9 cellular contexts compared by ENCODE assay signal in the genomic region with DNA sequence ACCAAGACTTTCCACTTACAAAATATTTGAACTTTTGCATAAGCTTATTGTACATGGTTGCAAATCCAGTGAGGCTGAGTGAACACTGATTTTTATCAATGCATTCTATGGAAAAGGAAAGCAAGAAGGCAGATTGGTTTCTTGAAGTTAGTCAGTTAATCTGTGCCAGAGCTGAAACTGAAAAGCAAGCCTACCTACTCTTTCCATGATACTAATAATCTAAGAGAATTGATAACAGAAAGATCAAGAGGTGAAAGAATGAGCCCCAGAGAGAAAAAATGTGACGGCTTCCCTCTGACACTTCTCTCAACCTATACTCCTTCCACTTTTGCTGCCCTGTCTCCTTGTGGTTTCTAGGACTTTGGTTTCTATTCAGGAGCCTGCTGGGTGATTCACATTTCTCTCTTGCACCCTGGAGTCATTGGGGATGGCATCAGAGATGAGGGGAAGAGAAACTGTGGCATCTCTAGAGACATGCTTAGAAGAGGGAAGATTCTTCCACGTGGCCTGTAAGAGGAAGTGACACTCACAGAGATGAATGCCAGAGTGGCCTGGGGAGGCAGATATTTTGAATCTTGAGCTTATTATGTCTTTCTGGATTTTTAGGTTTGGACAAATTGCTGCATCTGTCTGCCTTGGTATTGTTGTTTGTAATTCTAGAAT.
DNase-seq lines count a peak whose midpoint lies in the region; ATAC-seq and TF ChIP-seq lines count a peak whose summit lies in the region.
"Had no signal": no experiment of that assay in that cellular context is flagged by ENCODE, and none has a peak within 500 bp of the region (broad histone marks: within the 10 kb centered on the region; RNA-seq: fewer than 3 reads in every experiment).

No MANE protein-coding gene starts in this region.

- peak; percentile 85 for ATAC-seq in GM21367 (IDR thresholded peaks at IDR 0.05; ENCODE audit: unreplicated experiment)
- ATAC-seq in HG03103 (IDR thresholded peaks at IDR 0.05; ENCODE audit: low read depth, unreplicated experiment) = peak; percentile 93
- ATAC-seq in left ventricle myocardium superior = no peak
- ATAC-seq in CD4-positive, alpha-beta T cell (ENCODE audit: poor library complexity) = no peak
- ATAC-seq in left lobe of liver = no peak

- TF ChIP-seq CTCF in CD4-positive, alpha-beta T cell (IDR thresholded peaks at IDR 0.05) = no peak

- no peaks in the 10 kb centered on the region for H3K27me3 Mint-ChIP-seq in CD4-positive, alpha-beta T cell
- H3K27me3 Mint-ChIP-seq: B cell had no signal

- H3K4me3 Mint-ChIP-seq in CD4-positive, alpha-beta T cell = no peak overlapping the region
- H3K4me3 Mint-ChIP-seq: B cell had no signal

- DNase-seq in EL (peak; percentile 33), SIG-M5 (lab: John Stamatoyannopoulos, UW) (peak; percentile 9), left ventricle myocardium superior (no peak), DMS 273 treated with DMSO at 0.1 percent for 48 hours (lab: John Stamatoyannopoulos, UW) (no peak), left lobe of liver (ENCODE audit: low spot score) (no peak)
- no peak for DNase-seq in CD4-positive, alpha-beta T cell

- H3K9me3 Mint-ChIP-seq in CD4-positive, alpha-beta T cell = peaks cover 3% of the 10 kb centered on the region

- H3K9me3 ChIP-seq in CD4-positive, alpha-beta T cell (ENCODE audit: control insufficient read depth, low read length) = no peaks in the 10 kb centered on the region

- H3K4me1 Mint-ChIP-seq in CD4-positive, alpha-beta T cell (ENCODE audit: low read depth) = no peaks in the 10 kb centered on the region
- H3K4me1 Mint-ChIP-seq: B cell had no signal

- H3K27ac ChIP-seq in CD4-positive, alpha-beta T cell (ENCODE audit: low read depth, low read length) = no peak overlapping the region

- H3K27me3 ChIP-seq in CD4-positive, alpha-beta T cell (ENCODE audit: control insufficient read depth, insufficient read depth, low read length) = no peaks in the 10 kb centered on the region

- CTCF ChIA-PET in CD4-positive, alpha-beta T cell (lab: Charles Lee) = no interaction called here

- H3K36me3 Mint-ChIP-seq in CD4-positive, alpha-beta T cell (ENCODE audit: low read depth) = no peaks in the 10 kb centered on the region

- POLR2A ChIA-PET in CD4-positive, alpha-beta T cell (lab: Charles Lee) = no interaction called here

- no peak overlapping the region for H3K27ac Mint-ChIP-seq in CD4-positive, alpha-beta T cell
- H3K27ac Mint-ChIP-seq: B cell had no signal

- intact Hi-C loops in left ventricle myocardium superior (cut with micrococcal nuclease) = no loop called here
- intact Hi-C loops in CD4-positive, alpha-beta T cell (cut with DNase I, micrococcal nuclease) = no loop called here

Comparison
In these comparisons a context has a peak if more than half of its experiments do, and no peak if none do; other contexts are left out.
1. DNase-seq: peak in EL (single experiment) and SIG-M5 (single experiment); none in left ventricle myocardium superior (single experiment), CD4-positive, alpha-beta T cell (0 of 10), DMS 273 treated with DMSO at 0.1 percent for 48 hours (single experiment) and left lobe of liver (single experiment).
2. ATAC-seq: peak in GM21367 (single experiment) and HG03103 (single experiment); none in left ventricle myocardium superior (single experiment), CD4-positive, alpha-beta T cell (single experiment) and left lobe of liver (single experiment).